Comparison of ENCODE assay signal across 8 cellular contexts in the genomic region with DNA sequence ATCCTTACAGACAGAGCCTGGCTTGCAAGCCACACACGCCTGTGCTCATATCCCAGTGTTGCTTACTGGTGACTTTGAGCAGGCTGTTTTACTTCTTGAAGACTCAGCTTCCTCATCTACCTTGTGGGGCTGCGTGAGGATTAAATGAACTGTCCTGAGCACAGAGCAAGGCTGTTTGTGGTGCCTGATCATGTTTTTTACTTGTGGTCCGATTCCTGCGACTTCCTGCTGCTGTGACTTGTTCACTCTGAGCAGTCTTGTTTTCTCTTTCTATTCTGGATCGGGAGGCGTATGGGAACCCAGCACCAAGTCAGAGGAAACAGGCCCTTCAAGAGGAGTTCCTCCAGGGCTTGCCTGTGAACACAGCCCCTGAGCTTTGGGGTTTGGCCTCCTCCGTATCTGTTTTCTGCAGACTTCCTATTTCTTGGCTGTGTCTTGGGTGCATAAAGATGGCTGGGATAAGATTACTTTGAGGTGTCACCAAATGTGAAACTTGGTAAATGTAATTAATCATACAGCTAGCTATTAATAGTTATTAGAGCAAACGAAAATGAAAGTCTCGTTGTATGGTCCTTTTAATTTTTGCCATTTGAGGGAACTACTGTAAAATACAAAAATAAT.
DNase-seq lines count a peak whose midpoint lies in the region; ATAC-seq and TF ChIP-seq lines count a peak whose summit lies in the region.

No MANE protein-coding gene starts in this region.

- H3K4me3 ChIP-seq in adipocyte (ENCODE audit: low read length): peak overlapping the region; percentile 24
- H3K4me3 ChIP-seq in muscle layer of colon (ENCODE audit: low read depth in 1 of 2, low read length in 2 of 2): peak overlapping the region in 1 of 2 donors; percentile 35
- H3K4me3 ChIP-seq in BE2C (ENCODE audit: low read depth, low read length): no peak overlapping the region

- ATAC-seq in GM19023 (IDR thresholded peaks at IDR 0.05; ENCODE audit: unreplicated experiment): peak; percentile 55
- ATAC-seq in HG03095 (IDR thresholded peaks at IDR 0.05; ENCODE audit: unreplicated experiment): peak; percentile 68

- H3K36me3 ChIP-seq in adipocyte (ENCODE audit: control insufficient read depth, insufficient read depth, low read length, severe bottlenecking) (peaks cover 41% of the 10 kb centered on the region), muscle layer of colon (ENCODE audit: insufficient read depth, low read length) (peaks cover 15% of the 10 kb centered on the region), BE2C (peaks cover 4% of the 10 kb centered on the region)

- H3K27me3 ChIP-seq in adipocyte (replicated peaks; ENCODE audit: control insufficient read depth, insufficient read depth, low read length) (no peaks in the 10 kb centered on the region), muscle layer of colon (ENCODE audit: control insufficient read depth in 1 of 2, insufficient read depth in 2 of 2, low read length in 2 of 2) (no peaks in the 10 kb centered on the region), BE2C (no peaks in the 10 kb centered on the region)

- H3K9ac ChIP-seq in adipocyte (ENCODE audit: low read length) (peak overlapping the region; percentile 23), muscle layer of colon (ENCODE audit: low read length) (peak overlapping the region; percentile 25)

- no peak overlapping the region for H3K27ac ChIP-seq in muscle layer of colon (ENCODE audit: low read depth, low read length)

- DNase-seq in Ammon's horn (ENCODE audit: low spot score) (peak; percentile 60), adipocyte (ENCODE audit: low read depth) (no peak), RKO (ENCODE audit: low spot score) (no peak), NCI-H446 (lab: John Stamatoyannopoulos, UW) (no peak), BE2C (no peak)

- H3K9me3 ChIP-seq in adipocyte (ENCODE audit: control insufficient read depth, low read length): no peaks in the 10 kb centered on the region
- no peaks in the 10 kb centered on the region for H3K9me3 ChIP-seq in muscle layer of colon (ENCODE audit: low read length)
- no peaks in the 10 kb centered on the region for H3K9me3 ChIP-seq in BE2C

- H3K4me1 ChIP-seq in adipocyte (ENCODE audit: control insufficient read depth, insufficient read depth, low read length) (peaks cover 10% of the 10 kb centered on the region), muscle layer of colon (ENCODE audit: insufficient read depth, low read length) (peaks cover 19% of the 10 kb centered on the region), BE2C (no peaks in the 10 kb centered on the region)

- TF ChIP-seq CTCF in BE2C (IDR thresholded peaks at IDR 0.05; ENCODE audit: low read depth, low read length): no peak
